Comparison of ENCODE assay signal across 11 cellular contexts in genomic region chr7:36129048-36129534, GRCh38. TPM values are rescaled to one million over a fixed set of nuclear protein-coding genes. Genes with fewer than 3 reads are reported as not detected.
A peak's percentile ranks its signal among the peaks of the same experiment; 100 is the strongest.
DNase-seq lines count a peak whose midpoint lies in the region; ATAC-seq, FAIRE-seq and TF ChIP-seq lines count a peak whose summit lies in the region.
"Had no signal": no experiment of that assay in that cellular context is flagged by ENCODE, and none has a peak within 500 bp of the region (broad histone marks: within the 10 kb centered on the region; RNA-seq: fewer than 3 reads in every experiment).

No MANE protein-coding gene starts in this region.

- no peaks in the 10 kb centered on the region for H3K36me3 ChIP-seq in stomach smooth muscle (ENCODE audit: control insufficient read depth in 2 of 2, insufficient read depth in 2 of 2, low read length in 2 of 2)

- no peak overlapping the region for H3K27ac Mint-ChIP-seq in T-helper 17 cell
- H3K27ac Mint-ChIP-seq: activated naive CD8-positive, alpha-beta T cell treated with anti-CD3 and anti-CD28 coated beads, Interleukin-2, amount 10 ng/mL, durations not matched to agents 7 days and 5 days; stimulated activated naive CD8-positive, alpha-beta T cell treated with anti-CD3 and anti-CD28 coated beads, Interleukin-15, Interleukin-2, amounts not matched to agents 100 ng/mL and 50 ng/mL, for 24 hours had no signal

- no peak for TF ChIP-seq CTCF in VCaP (conservative IDR thresholded peaks at IDR 0.05)

- H3K4me3 ChIP-seq in stomach smooth muscle (ENCODE audit: low read length in 2 of 2) = peak overlapping the region in 1 of 2 donors; percentile 30

- H3K4me3 Mint-ChIP-seq in T-helper 17 cell = no peak overlapping the region
- H3K4me3 Mint-ChIP-seq: activated naive CD8-positive, alpha-beta T cell treated with anti-CD3 and anti-CD28 coated beads, Interleukin-2, amount 10 ng/mL, durations not matched to agents 7 days and 5 days; neural crest cell; stimulated activated naive CD8-positive, alpha-beta T cell treated with anti-CD3 and anti-CD28 coated beads, Interleukin-15, Interleukin-2, amounts not matched to agents 100 ng/mL and 50 ng/mL, for 24 hours had no signal

- H3K9me3 ChIP-seq in stomach smooth muscle (ENCODE audit: control insufficient read depth in 2 of 2, low read length in 2 of 2) (no peaks in the 10 kb centered on the region), T-helper 17 cell (ENCODE audit: control insufficient read depth, low read length, poor library complexity, severe bottlenecking) (no peaks in the 10 kb centered on the region)

- H3K27ac ChIP-seq in VCaP (peak overlapping the region; percentile 54), stomach smooth muscle (ENCODE audit: low read length) (peak overlapping the region; percentile 18)

- ATAC-seq in GM18870 (IDR thresholded peaks at IDR 0.05; ENCODE audit: unreplicated experiment) (no peak), T-helper 17 cell (no peak), HG02938 (IDR thresholded peaks at IDR 0.05; ENCODE audit: unreplicated experiment) (no peak), GM18873 (IDR thresholded peaks at IDR 0.05; ENCODE audit: low FRiP score, unreplicated experiment) (no peak)

- no peaks in the 10 kb centered on the region for H3K27me3 Mint-ChIP-seq in T-helper 17 cell

- H3K4me1 Mint-ChIP-seq in T-helper 17 cell = peaks cover 3% of the 10 kb centered on the region
- H3K4me1 Mint-ChIP-seq: activated naive CD8-positive, alpha-beta T cell treated with anti-CD3 and anti-CD28 coated beads, Interleukin-2, amount 10 ng/mL, durations not matched to agents 7 days and 5 days; neural crest cell had no signal

- peak; percentile 58 for FAIRE-seq in HTR-8/SVneo (lab: Jason Lieb, UNC)

- H3K27me3 ChIP-seq in stomach smooth muscle (ENCODE audit: control insufficient read depth in 1 of 2, insufficient read depth in 2 of 2, low read length in 2 of 2) = no peaks in the 10 kb centered on the region

- H3K36me3 Mint-ChIP-seq in T-helper 17 cell (ENCODE audit: low read depth) = no peaks in the 10 kb centered on the region
- H3K36me3 Mint-ChIP-seq: activated naive CD8-positive, alpha-beta T cell treated with anti-CD3 and anti-CD28 coated beads, Interleukin-2, amount 10 ng/mL, durations not matched to agents 7 days and 5 days had no signal

- no peak overlapping the region for H3K9ac ChIP-seq in stomach smooth muscle (ENCODE audit: low read length in 2 of 2)

- DNase-seq in HTR-8/SVneo (ENCODE audit: insufficient read length, low spot score) = no peak
- DNase-seq in hepatic stellate cell (ENCODE audit: low spot score) = peak; percentile 36
- DNase-seq in T-helper 17 cell = no peak
- DNase-seq: activated naive CD8-positive, alpha-beta T cell treated with anti-CD3 and anti-CD28 coated beads, Interleukin-2, amount 10 ng/mL, durations not matched to agents 7 days and 5 days had no signal

- peaks cover 10% of the 10 kb centered on the region for H3K4me1 ChIP-seq in stomach smooth muscle (ENCODE audit: control insufficient read depth, insufficient read depth, low read length)

RNA-seq across cellular contexts. Expression of gene EEPD1, which starts 24.0 kb away (rescaled TPM):
- 10 to 100 TPM; 15.7 to 20.7 TPM for total RNA-seq in T-helper 17 cell
